Comparison of ENCODE assay signal across 8 cellular contexts in the genomic region with DNA sequence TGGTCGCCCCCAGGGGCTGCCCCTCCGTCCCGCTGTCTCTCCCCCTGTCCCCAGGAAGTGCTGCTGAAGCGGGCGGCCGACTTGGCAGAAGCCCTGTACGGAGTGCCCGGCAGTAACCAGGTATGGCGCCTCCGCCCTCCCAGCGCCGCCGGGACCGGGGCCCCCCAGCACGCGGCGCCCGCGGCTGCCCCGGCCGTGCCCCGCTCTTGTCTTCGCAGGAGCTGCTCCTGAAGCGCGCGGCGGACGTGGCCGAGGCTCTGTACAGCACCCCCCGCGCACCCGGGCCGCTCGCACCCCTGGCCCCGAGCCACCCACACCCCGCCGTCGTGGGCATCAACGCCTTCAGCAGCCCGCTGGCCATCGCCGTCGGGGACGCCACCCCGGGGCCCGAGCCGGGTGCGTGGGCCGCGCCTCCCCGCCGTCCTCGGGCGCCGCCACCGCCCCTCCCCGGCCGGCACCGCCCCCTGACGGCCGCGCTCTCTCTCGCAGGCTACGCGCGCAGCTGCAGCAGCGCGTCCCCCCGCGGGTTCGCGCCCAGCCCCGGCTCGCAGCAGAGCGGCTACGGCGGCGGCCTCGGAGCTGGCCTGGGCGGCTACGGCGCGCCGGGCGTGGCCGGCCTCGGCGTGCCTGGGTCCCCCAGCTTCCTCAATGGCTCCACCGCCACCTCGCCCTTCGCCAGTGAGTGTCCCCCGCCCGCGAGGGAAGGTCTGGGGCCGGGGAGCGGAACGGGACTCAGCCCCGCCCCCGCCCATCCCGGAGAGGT. TPM values are rescaled to one million over a fixed set of nuclear protein-coding genes. Genes with fewer than 3 reads are reported as not detected.
A peak's percentile ranks its signal among the peaks of the same experiment; 100 is the strongest.
DNase-seq lines count a peak whose midpoint lies in the region; ATAC-seq and FAIRE-seq lines count a peak whose summit lies in the region.

No MANE protein-coding gene starts in this region.

- peaks cover 5 to 8% of the 10 kb centered on the region in 2 donors for H3K27me3 ChIP-seq in small intestine (ENCODE audit: control insufficient read depth in 2 of 2, insufficient read depth in 2 of 2, low read length in 2 of 2)

- peak; percentile 31 to 53 for ATAC-seq in left cardiac atrium

- no peak overlapping the region for H3K27ac ChIP-seq in small intestine (ENCODE audit: low read depth in 1 of 2, low read length in 1 of 2)

- FAIRE-seq in small intestine (lab: Jason Lieb, UNC): no peak

- intact Hi-C loops in left cardiac atrium (cut with DNase I): loop anchor here in 1 of 2 donors (10.0 kb wide), 1 partner anchor 253 kb away; no protein-coding TSS in a partner anchor

- peaks cover 5 to 7% of the 10 kb centered on the region in 2 donors for H3K4me1 ChIP-seq in small intestine (ENCODE audit: control insufficient read depth in 2 of 2, insufficient read depth in 1 of 2, low read depth in 1 of 2, low read length in 1 of 2)

- H3K36me3 ChIP-seq in small intestine (ENCODE audit: control insufficient read depth in 2 of 2, insufficient read depth in 2 of 2, low read length in 2 of 2): no peaks in the 10 kb centered on the region

- 1% methylated on average over 41 to 100 of the region's 100 CpGs for WGBS in small intestine, 3 donors

- no peaks in the 10 kb centered on the region for H3K9me3 ChIP-seq in small intestine (ENCODE audit: control insufficient read depth, low read depth)

- peak; percentile 83 for DNase-seq in DMS53 (lab: John Stamatoyannopoulos, UW)
- DNase-seq in NCI-H1105 (lab: John Stamatoyannopoulos, UW): peak; percentile 15
- peak; percentile 62 to 74 for DNase-seq in activated T-cell treated with anti-CD3 and anti-CD28 coated beads, Interleukin-2, amount 50 U/mL, for 48 hours
- DNase-seq in left cardiac atrium: no peak
- DNase-seq in small intestine: peak; percentile 9
- no peak for DNase-seq in NCI-H1930 (lab: John Stamatoyannopoulos, UW)
- no peak for DNase-seq in GM19238 (ENCODE audit: insufficient read length, low spot score)
- no peak for DNase-seq in NCI-H187 treated with DMSO at 0.1 percent for 48 hours (lab: John Stamatoyannopoulos, UW)

- H3K4me3 ChIP-seq in small intestine (ENCODE audit: low read depth in 1 of 2, low read length in 2 of 2): peak overlapping the region in 1 of 2 donors; percentile 54

RNA-seq across cellular contexts. Expression of a gene that starts 48.4 kb away (rescaled TPM):
- 1 to 10 TPM; 4.3 to 8.7 TPM for total RNA-seq in left cardiac atrium
- 1 to 10 TPM in 1 of 3 donors, under 1 TPM in 1, not detected in 1; 0.54 to 1.8 TPM for polyA plus RNA-seq in small intestine

RNA-seq across cellular contexts. Expression of a gene that starts 59.5 kb away (rescaled TPM):
- 1 to 10 TPM; 4.4 to 6.5 TPM for total RNA-seq in left cardiac atrium
- polyA plus RNA-seq in small intestine: 1 to 10 TPM in 2 of 3 donors, under 1 TPM in 1; 0.67 to 3.5 (median 2.8) TPM

Comparison
In these comparisons a context has a peak if more than half of its experiments do, and no peak if none do; other contexts are left out.
1. DNase-seq: peak in DMS53 (single experiment), NCI-H1105 (single experiment), activated T-cell treated with anti-CD3 and anti-CD28 coated beads, Interleukin-2, amount 50 U/mL, for 48 hours (2 of 2) and small intestine (single experiment); none in left cardiac atrium (single experiment), NCI-H1930 (0 of 2), GM19238 (single experiment) and NCI-H187 treated with DMSO at 0.1 percent for 48 hours (single experiment).